ENCODE assay signal across 7 cellular contexts in the genomic region with DNA sequence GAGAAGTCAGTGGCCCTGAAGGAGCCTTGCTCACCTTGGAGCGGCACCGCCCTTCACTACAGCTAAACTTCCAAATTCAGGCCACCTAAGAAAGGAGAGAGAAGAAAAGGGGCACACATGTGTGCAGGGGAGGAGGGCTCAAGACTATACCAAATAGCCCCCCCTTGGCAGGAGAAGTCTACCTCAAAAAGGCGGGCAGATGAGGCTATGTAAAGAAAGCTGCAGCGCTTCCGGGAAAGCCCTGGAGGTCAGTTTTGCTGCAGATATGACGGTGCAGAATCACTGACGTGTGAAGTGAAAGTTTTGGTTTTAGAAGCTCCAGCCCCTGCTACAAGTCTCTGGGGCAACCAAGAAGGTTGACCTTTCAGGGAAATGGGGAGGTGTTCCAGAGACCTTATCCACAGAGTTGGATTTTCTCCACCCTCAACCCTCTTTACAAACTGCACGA. TPM values are rescaled to one million over a fixed set of nuclear protein-coding genes. Genes with fewer than 3 reads are reported as not detected.
DNase-seq lines count a peak whose midpoint lies in the region; ATAC-seq and TF ChIP-seq lines count a peak whose summit lies in the region.

No MANE protein-coding gene starts in this region.

- H3K4me3 ChIP-seq in psoas muscle (no peak overlapping the region), testis (no peak overlapping the region)

- ATAC-seq in HG02798 (IDR thresholded peaks at IDR 0.05; ENCODE audit: poor library complexity, unreplicated experiment) (peak; percentile 31), psoas muscle (no peak)

- no peaks in the 10 kb centered on the region for H3K9me3 Mint-ChIP-seq in activated naive CD8-positive, alpha-beta T cell treated with anti-CD3 and anti-CD28 coated beads for 36 hours

- peaks cover 64% of the 10 kb centered on the region for H3K4me1 Mint-ChIP-seq in activated naive CD8-positive, alpha-beta T cell treated with anti-CD3 and anti-CD28 coated beads for 36 hours

- in situ Hi-C loops in GM13977 (cut with MboI; ENCODE audit: low pct_unique_long_range_greater_than_20kb, low sequenced_read_pairs, unreplicated experiment) = no loop called here

- no peak for TF ChIP-seq CTCF in GM13977 (IDR thresholded peaks at IDR 0.05; ENCODE audit: extremely low read depth, insufficient read depth, missing control alignments)
- TF ChIP-seq CTCF in psoas muscle (IDR thresholded peaks at IDR 0.05) = no peak
- TF ChIP-seq CTCF in testis (IDR thresholded peaks at IDR 0.05) = no peak

- DNase-seq in GM13977 (ENCODE audit: low spot score) (peak; percentile 70), psoas muscle (no peak), testis (no peak), D341Med (ENCODE audit: low spot score) (no peak), middle frontal gyrus (ENCODE audit: extremely low spot score, low spot score) (no peak)
- peak; percentile 52 for DNase-seq in activated naive CD8-positive, alpha-beta T cell treated with anti-CD3 and anti-CD28 coated beads for 36 hours

- H3K27ac ChIP-seq in psoas muscle (peak overlapping the region; percentile 96), testis (no peak overlapping the region)

- no peaks in the 10 kb centered on the region for H3K9me3 ChIP-seq in psoas muscle
- H3K9me3 ChIP-seq in testis = no peaks in the 10 kb centered on the region

- H3K4me1 ChIP-seq in psoas muscle (peaks cover 86% of the 10 kb centered on the region), testis (peaks cover 63% of the 10 kb centered on the region)

- no peaks in the 10 kb centered on the region for H3K27me3 Mint-ChIP-seq in activated naive CD8-positive, alpha-beta T cell treated with anti-CD3 and anti-CD28 coated beads for 36 hours

- peak overlapping the region; percentile 98 for H3K27ac Mint-ChIP-seq in activated naive CD8-positive, alpha-beta T cell treated with anti-CD3 and anti-CD28 coated beads for 36 hours

- H3K27me3 ChIP-seq in psoas muscle (ENCODE audit: insufficient read depth in 3 of 3, low read length in 2 of 3) (no peaks in the 10 kb centered on the region), testis (no peaks in the 10 kb centered on the region)

- peaks cover 20% of the 10 kb centered on the region for H3K36me3 Mint-ChIP-seq in activated naive CD8-positive, alpha-beta T cell treated with anti-CD3 and anti-CD28 coated beads for 36 hours

- no peak for TF ChIP-seq POLR2A in testis (IDR thresholded peaks at IDR 0.05)

- 47 to 81% (median 54%) methylated on average over 8 of the region's 8 CpGs for WGBS in psoas muscle, 3 donors
- WGBS in testis, 2 donors = 62 to 70% methylated on average over 8 of the region's 8 CpGs

- intact Hi-C loops in psoas muscle (cut with DNase I) (no loop called here), testis (cut with DNase I; ENCODE audit: low total_unique reads) (no loop called here)

- H3K36me3 ChIP-seq in psoas muscle (ENCODE audit: insufficient read depth in 1 of 2, low read depth in 1 of 2) (no peaks in the 10 kb centered on the region), testis (ENCODE audit: low read depth, missing control alignments) (no peaks in the 10 kb centered on the region)

- peak overlapping the region; percentile 64 for H3K4me3 Mint-ChIP-seq in activated naive CD8-positive, alpha-beta T cell treated with anti-CD3 and anti-CD28 coated beads for 36 hours

RNA-seq across cellular contexts. Expression of gene PNMA1, which starts 48.2 kb away (rescaled TPM):
- total RNA-seq in activated naive CD8-positive, alpha-beta T cell treated with anti-CD3 and anti-CD28 coated beads for 36 hours = 10 to 100 TPM; 26.6 to 28.3 TPM
- total RNA-seq in psoas muscle (10 to 100 TPM in 3 of 4 donors, 1 to 10 TPM in 1; 9.3 to 27.0 (median 17.0) TPM), testis (10 to 100 TPM; 74.8 to 85.6 TPM)
- polyA plus RNA-seq in psoas muscle (10 to 100 TPM; 11.0 to 28.8 (median 19.6) TPM), testis (ENCODE audit: insufficient read depth, low read depth, low replicate concordance) (184 TPM)

Comparison
In these comparisons a context has a peak if more than half of its experiments do, and no peak if none do; other contexts are left out.
1. DNase-seq: peak in GM13977 (single experiment) and activated naive CD8-positive, alpha-beta T cell treated with anti-CD3 and anti-CD28 coated beads for 36 hours (single experiment); none in psoas muscle (0 of 2), testis (single experiment), D341Med (single experiment) and middle frontal gyrus (single experiment).